9 cellular contexts compared by ENCODE assay signal in the genomic region with DNA sequence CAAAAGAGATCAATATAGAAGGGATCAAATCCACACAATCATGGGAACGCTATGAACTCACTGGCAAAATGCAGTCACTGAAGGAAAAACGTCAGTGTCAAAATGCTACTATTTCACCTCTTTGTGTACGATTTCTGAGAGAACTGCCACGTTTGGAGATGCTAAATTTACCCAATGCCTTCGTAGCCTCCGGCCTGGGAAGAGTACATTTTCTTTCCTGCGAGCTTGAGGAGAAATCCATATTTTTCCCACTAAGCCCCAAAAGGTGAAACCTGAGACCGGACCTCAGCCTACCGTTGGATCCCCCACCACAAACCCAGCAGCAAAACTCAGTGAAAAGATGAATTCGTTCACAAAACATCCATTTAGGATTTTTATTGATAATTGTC.
DNase-seq lines count a peak whose midpoint lies in the region; ATAC-seq and TF ChIP-seq lines count a peak whose summit lies in the region.
"Had no signal": no experiment of that assay in that cellular context is flagged by ENCODE, and none has a peak within 500 bp of the region (broad histone marks: within the 10 kb centered on the region; RNA-seq: fewer than 3 reads in every experiment).

No MANE protein-coding gene starts in this region.

- H3K9ac ChIP-seq in SK-N-MC (ENCODE audit: insufficient read length) (peak overlapping the region; percentile 64), smooth muscle cell (ENCODE audit: low read depth) (peak overlapping the region; percentile 31)

- no peak for ATAC-seq in GM21447 (IDR thresholded peaks at IDR 0.05; ENCODE audit: unreplicated experiment)

- no peaks in the 10 kb centered on the region for H3K9me3 ChIP-seq in SK-N-MC (ENCODE audit: low read depth, low read length)
- no peaks in the 10 kb centered on the region for H3K9me3 ChIP-seq in smooth muscle cell (replicated peaks; ENCODE audit: low read depth)

- H3K27me3 ChIP-seq in smooth muscle cell (ENCODE audit: low read depth), result no peaks in the 10 kb centered on the region

- H3K27ac ChIP-seq in SK-N-MC, result peak overlapping the region; percentile 42; the same call in 1 of the 2 replicates
- H3K27ac ChIP-seq in smooth muscle cell (ENCODE audit: low read depth), result peak overlapping the region; percentile 52
- H3K27ac ChIP-seq: 22Rv1 had no signal

- H3K79me2 ChIP-seq in smooth muscle cell (ENCODE audit: low read depth), result no peaks in the 10 kb centered on the region

- H3K4me3 ChIP-seq in SK-N-MC (peak overlapping the region; percentile 89), fibroblast of mammary gland (ENCODE audit: control insufficient read depth, low read depth, low read length) (peak overlapping the region; percentile 49), smooth muscle cell (peak overlapping the region; percentile 76)

- H4K20me1 ChIP-seq in smooth muscle cell (ENCODE audit: low read depth), result no peaks in the 10 kb centered on the region

- peak overlapping the region; percentile 91 for H3K4me2 ChIP-seq in smooth muscle cell

- 7% methylated on average over 10 of the region's 10 CpGs for WGBS in smooth muscle cell (ENCODE audit: low lambda C conversion rate)

- H2AFZ ChIP-seq in smooth muscle cell (ENCODE audit: low read depth), result peak overlapping the region; percentile 94

- TF ChIP-seq CTCF in fibroblast of mammary gland (conservative IDR thresholded peaks at IDR 0.05; ENCODE audit: control insufficient read depth, insufficient read depth, low read depth, low read length) (no peak), smooth muscle cell (IDR thresholded peaks at IDR 0.05; ENCODE audit: borderline replicate concordance, insufficient read depth, poor library complexity, severe bottlenecking) (no peak)

- peaks cover 9% of the 10 kb centered on the region for H3K4me1 ChIP-seq in smooth muscle cell (ENCODE audit: low read depth)

- peak; percentile 58 for DNase-seq in DMS 273 (lab: John Stamatoyannopoulos, UW; ENCODE audit: unreplicated experiment)
- DNase-seq in DMS 273 treated with DMSO at 0.1 percent for 48 hours (lab: John Stamatoyannopoulos, UW), result no peak
- DNase-seq in SK-N-MC (ENCODE audit: low read depth, low spot score), result no peak
- no peak for DNase-seq in fibroblast of mammary gland (ENCODE audit: low read depth)
- no peak for DNase-seq in smooth muscle cell (lab: John Stamatoyannopoulos, UW; ENCODE audit: unreplicated experiment)
- DNase-seq in activated CD8-positive, alpha-beta memory T cell treated with anti-CD3 and anti-CD28 coated beads, Interleukin-2, amount 50 U/mL, for 48 hours, result no peak
- no peak for DNase-seq in HUDEP-2 (lab: John Stamatoyannopoulos, UW; ENCODE audit: unreplicated experiment in 76 of 76)

- no peaks in the 10 kb centered on the region for H3K36me3 ChIP-seq in SK-N-MC (ENCODE audit: insufficient read depth, low read length)
- no peaks in the 10 kb centered on the region for H3K36me3 ChIP-seq in smooth muscle cell (ENCODE audit: low read depth)

- peaks cover 7% of the 10 kb centered on the region for H3F3A ChIP-seq in smooth muscle cell (ENCODE audit: low read depth)
